In genomic region chr11:130123414-130124040, GRCh38 we compare ENCODE assay signal across 14 cellular contexts. TPM values are rescaled to one million over a fixed set of nuclear protein-coding genes. Genes with fewer than 3 reads are reported as not detected.
DNase-seq lines count a peak whose midpoint lies in the region; ATAC-seq, FAIRE-seq and TF ChIP-seq lines count a peak whose summit lies in the region.
"Had no signal": no experiment of that assay in that cellular context is flagged by ENCODE, and none has a peak within 500 bp of the region (broad histone marks: within the 10 kb centered on the region; RNA-seq: fewer than 3 reads in every experiment).

No MANE protein-coding gene starts in this region.

- H3K36me3 ChIP-seq in esophagus muscularis mucosa = peaks cover 21 to 61% (median 44%) of the 10 kb centered on the region in 4 donors
- peaks cover 49% of the 10 kb centered on the region for H3K36me3 ChIP-seq in neutrophil

- TF ChIP-seq EP300 in A549 (IDR thresholded peaks at IDR 0.05) (no peak), esophagus muscularis mucosa (IDR thresholded peaks at IDR 0.05) (no peak)

- H3K9me3 ChIP-seq in A549 = no peaks in the 10 kb centered on the region
- H3K9me3 ChIP-seq in esophagus muscularis mucosa = no peaks in the 10 kb centered on the region
- no peaks in the 10 kb centered on the region for H3K9me3 ChIP-seq in neutrophil

- peak overlapping the region; percentile 46 to 86 for H3K27ac ChIP-seq in A549
- H3K27ac ChIP-seq in RWPE1 = peak overlapping the region; percentile 75
- peak overlapping the region; percentile 55 to 70 (median 58) for H3K27ac ChIP-seq in esophagus muscularis mucosa (replicated peaks in 1 of 4)
- peak overlapping the region; percentile 90 for H3K27ac ChIP-seq in neutrophil

- TF ChIP-seq POLR2A in A549 (IDR thresholded peaks at IDR 0.05; ENCODE audit: low read length) (no peak), esophagus muscularis mucosa (IDR thresholded peaks at IDR 0.05; ENCODE audit: low read depth) (no peak)

- no peak for FAIRE-seq in A549 (lab: Jason Lieb, UNC)

- POLR2A ChIA-PET in A549 (lab: Yijun Ruan, JAX) = interaction anchor here (0.6 to 1.8 kb wide), 4 partner anchors 53 to 262 kb away, joined by 3 to 24 read pairs (median 6); partner anchors contain the start of genes APLP2 and PRDM10
- POLR2A ChIA-PET in RWPE1 (lab: Yijun Ruan, JAX; ENCODE audit: low non-redundant PET) = interaction anchor here (1.7 kb wide), 1 partner anchor 121 kb away, joined by 7 read pairs; the partner anchor contains the start of gene PRDM10

- peak overlapping the region; percentile 67 for H3K4me2 ChIP-seq in A549

- H3K4me3 ChIP-seq in A549 (no peak overlapping the region), esophagus muscularis mucosa (no peak overlapping the region), neutrophil (ENCODE audit: low read depth in 1 of 2, low read length in 1 of 2) (peak overlapping the region in 1 of 2 experiments; percentile 26)

- DNase-seq in A549 (ENCODE audit: low read depth in 1 of 2, low spot score in 1 of 2) = no peak
- no peak for DNase-seq in RWPE1 (ENCODE audit: low spot score)
- no peak for DNase-seq in esophagus muscularis mucosa (ENCODE audit: extremely low spot score)
- no peak for DNase-seq in NOMO-1 treated with DMSO at 0.1 percent for 48 hours (lab: John Stamatoyannopoulos, UW; ENCODE audit: unreplicated experiment)
- no peak for DNase-seq in NCI-H446 treated with DMSO at 0.1 percent for 48 hours (lab: John Stamatoyannopoulos, UW)
- no peak for DNase-seq in activated CD4-positive, CD25-positive, alpha-beta regulatory T cell (lab: John Stamatoyannopoulos, UW)
- DNase-seq: activated naive CD4-positive, alpha-beta T cell treated with anti-CD3 and anti-CD28 coated beads for 36 hours; DMS153; immature natural killer cell; natural killer cell; NCI-H1105 treated with DMSO at 0.1 percent for 48 hours; NCI-H446 had no signal

- intact Hi-C loops in esophagus muscularis mucosa (cut with DNase I) = loop anchor here (2.0 to 5.0 kb wide), 3 partner anchors 56 to 197 kb away; partner anchors contain the start of genes APLP2 and PRDM10

- H3K27me3 ChIP-seq in esophagus muscularis mucosa = no peaks in the 10 kb centered on the region
- no peaks in the 10 kb centered on the region for H3K27me3 ChIP-seq in neutrophil

- TF ChIP-seq CTCF in A549 (IDR thresholded peaks at IDR 0.05) (no peak), RWPE1 (conservative IDR thresholded peaks at IDR 0.05; ENCODE audit: low read depth) (no peak), esophagus muscularis mucosa (IDR thresholded peaks at IDR 0.05) (no peak), neutrophil (IDR thresholded peaks at IDR 0.05) (no peak)

- ATAC-seq in A549 (no peak), HG03342 (IDR thresholded peaks at IDR 0.05; ENCODE audit: unreplicated experiment) (no peak)

- CTCF ChIA-PET in A549 (lab: Yijun Ruan, JAX) (interaction anchor here (0.7 to 3.1 kb wide), 7 partner anchors 8 to 338 kb away, joined by 3 to 15 read pairs (median 3); no protein-coding TSS in a partner anchor), RWPE1 (lab: Yijun Ruan, JAX) (interaction anchor here (0.7 to 1.2 kb wide), 3 partner anchors 8 to 131 kb away, joined by 3 to 4 read pairs (median 4); no protein-coding TSS in a partner anchor)

- no peak for TF ChIP-seq RAD21 in A549 (conservative IDR thresholded peaks at IDR 0.05 in 1 of 2, IDR thresholded peaks at IDR 0.05 in 1 of 2)

- peaks cover 16% of the 10 kb centered on the region for H3K4me1 ChIP-seq in A549
- peaks cover 25 to 63% (median 39%) of the 10 kb centered on the region in 4 donors for H3K4me1 ChIP-seq in esophagus muscularis mucosa
- peaks cover 60 to 65% of the 10 kb centered on the region in 2 experiments for H3K4me1 ChIP-seq in neutrophil (ENCODE audit: control insufficient read depth in 1 of 2, insufficient read depth in 1 of 2, low read depth in 1 of 2, low read length in 1 of 2)

- 89% methylated on average over 32 of the region's 32 CpGs for WGBS in A549 (ENCODE audit: missing lambda C conversion rate)
- WGBS in esophagus muscularis mucosa = 94% methylated on average over 31 of the region's 32 CpGs

TF ChIP-seq in A549, 52 proteins besides CTCF, POLR2A, EP300 and RAD21:
- TF ChIP-seq HOXB5 (CRISPR knock-in tag; IDR thresholded peaks at IDR 0.05) (no peak), RNF2 (IDR thresholded peaks at IDR 0.05; ENCODE audit: borderline replicate concordance, low read depth) (no peak), TFCP2L1 (CRISPR knock-in tag; IDR thresholded peaks at IDR 0.05) (no peak), JUNB (IDR thresholded peaks at IDR 0.05) (no peak), MAFK (IDR thresholded peaks at IDR 0.05; ENCODE audit: partially characterized antibody) (no peak), EHMT2 (IDR thresholded peaks at IDR 0.05; ENCODE audit: low read depth) (no peak), KDM5A (IDR thresholded peaks at IDR 0.05) (no peak), NFE2L2 (conservative IDR thresholded peaks at IDR 0.05; ENCODE audit: low read length) (no peak), RARB (CRISPR knock-in tag; IDR thresholded peaks at IDR 0.05) (no peak), RCOR1 (IDR thresholded peaks at IDR 0.05; ENCODE audit: low read depth, low read length) (no peak), CHD4 (IDR thresholded peaks at IDR 0.05; ENCODE audit: borderline replicate concordance) (no peak), HEYL (CRISPR knock-in tag; IDR thresholded peaks at IDR 0.05) (no peak), FOSB (CRISPR knock-in tag; IDR thresholded peaks at IDR 0.05) (no peak), PBX3 (IDR thresholded peaks at IDR 0.05) (no peak), RFX5 (IDR thresholded peaks at IDR 0.05) (no peak)

RNA-seq across cellular contexts. Expression of gene ST14, which starts 36.1 kb away (rescaled TPM):
- polyA plus RNA-seq in A549 (2011; rRNA removed) (0.17 TPM in 2 replicates), A549 (2017; fragmentation: RNase III; extraction: RNeasy Plus Mini Kit Qiagen cat#74134 plus additional on column Dnase treatment) (0.04 to 0.09 TPM (median 0.05 TPM) in 3 replicates)
- 0.05 and 0.06 TPM in 2 replicates for polyA plus RNA-seq in A549 (2012; cell fraction: cytosol; rRNA removed)
- polyA plus RNA-seq in A549 (2012; cell fraction: nucleus; rRNA removed) = 0.14 and 0.28 TPM in 2 replicates
- 0.04 TPM in 1 of 2 replicates, not detected in the other for polyA minus RNA-seq in A549 (2011; rRNA and poly(A)+ RNA removed)
- total RNA-seq in esophagus muscularis mucosa = 1 to 10 TPM; 1.2 to 3.4 (median 2.6) TPM
- total RNA-seq: activated naive CD4-positive, alpha-beta T cell treated with anti-CD3 and anti-CD28 coated beads for 36 hours had no signal

RNA-seq across cellular contexts. Expression of gene APLP2, which starts 53.8 kb away (rescaled TPM):
- polyA plus RNA-seq in A549 (2011; rRNA removed) = 166 and 185 TPM in 2 replicates
- 84.2 and 88.7 TPM in 2 replicates for polyA plus RNA-seq in A549 (2012; cell fraction: cytosol; rRNA removed)
- 128 and 156 TPM in 2 replicates for polyA plus RNA-seq in A549 (2012; cell fraction: nucleus; rRNA removed)
- 183 to 210 TPM (median 203 TPM) in 3 replicates for polyA plus RNA-seq in A549 (2017; fragmentation: RNase III; extraction: RNeasy Plus Mini Kit Qiagen cat#74134 plus additional on column Dnase treatment)
- 53.6 and 64.9 TPM in 2 replicates for polyA minus RNA-seq in A549 (2011; rRNA and poly(A)+ RNA removed)
- 100 to 1,000 TPM; 311 to 479 (median 410) TPM for total RNA-seq in esophagus muscularis mucosa
